2 cellular contexts compared by ENCODE assay signal in the genomic region with DNA sequence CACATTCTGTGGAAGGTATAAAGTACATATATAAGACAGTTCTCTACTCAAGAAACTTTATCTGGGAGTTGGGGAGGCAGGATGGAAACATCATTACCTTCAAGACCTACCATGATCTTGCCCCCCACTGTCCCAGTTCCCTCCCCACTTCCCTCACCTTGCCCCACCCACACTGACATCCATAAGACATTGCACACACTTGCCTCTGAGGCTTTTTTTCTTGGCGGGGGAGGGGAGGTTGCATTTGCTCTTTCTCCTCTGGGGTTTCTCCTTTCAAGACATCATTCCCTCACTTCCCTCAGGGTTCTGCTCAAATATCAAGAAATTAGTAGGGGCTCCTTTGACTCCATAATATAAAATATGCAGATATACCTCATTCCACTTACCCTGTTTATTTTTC.
A peak's percentile ranks its signal among the peaks of the same experiment; 100 is the strongest.
TF ChIP-seq lines count a peak whose summit lies in the region.

No MANE protein-coding gene starts in this region.

TF ChIP-seq in HCT116, 20 proteins besides CTCF, POLR2A, EP300 and RAD21:
- TF ChIP-seq SRF (IDR thresholded peaks at IDR 0.05; ENCODE audit: low read depth) (no peak), TCF7L2 (IDR thresholded peaks at IDR 0.05; ENCODE audit: borderline replicate concordance, extremely low read depth, insufficient read depth, insufficient read length) (no peak), ZNF274 (IDR thresholded peaks at IDR 0.05; ENCODE audit: low read depth, low read length) (no peak), EZH2 (IDR thresholded peaks at IDR 0.05) (no peak), YY1 (IDR thresholded peaks at IDR 0.05; ENCODE audit: extremely low read depth, insufficient replicate concordance, low read depth, low read length) (no peak), EGR1 (IDR thresholded peaks at IDR 0.05; ENCODE audit: low read depth) (no peak)
- TF ChIP-seq, protein P1, sequence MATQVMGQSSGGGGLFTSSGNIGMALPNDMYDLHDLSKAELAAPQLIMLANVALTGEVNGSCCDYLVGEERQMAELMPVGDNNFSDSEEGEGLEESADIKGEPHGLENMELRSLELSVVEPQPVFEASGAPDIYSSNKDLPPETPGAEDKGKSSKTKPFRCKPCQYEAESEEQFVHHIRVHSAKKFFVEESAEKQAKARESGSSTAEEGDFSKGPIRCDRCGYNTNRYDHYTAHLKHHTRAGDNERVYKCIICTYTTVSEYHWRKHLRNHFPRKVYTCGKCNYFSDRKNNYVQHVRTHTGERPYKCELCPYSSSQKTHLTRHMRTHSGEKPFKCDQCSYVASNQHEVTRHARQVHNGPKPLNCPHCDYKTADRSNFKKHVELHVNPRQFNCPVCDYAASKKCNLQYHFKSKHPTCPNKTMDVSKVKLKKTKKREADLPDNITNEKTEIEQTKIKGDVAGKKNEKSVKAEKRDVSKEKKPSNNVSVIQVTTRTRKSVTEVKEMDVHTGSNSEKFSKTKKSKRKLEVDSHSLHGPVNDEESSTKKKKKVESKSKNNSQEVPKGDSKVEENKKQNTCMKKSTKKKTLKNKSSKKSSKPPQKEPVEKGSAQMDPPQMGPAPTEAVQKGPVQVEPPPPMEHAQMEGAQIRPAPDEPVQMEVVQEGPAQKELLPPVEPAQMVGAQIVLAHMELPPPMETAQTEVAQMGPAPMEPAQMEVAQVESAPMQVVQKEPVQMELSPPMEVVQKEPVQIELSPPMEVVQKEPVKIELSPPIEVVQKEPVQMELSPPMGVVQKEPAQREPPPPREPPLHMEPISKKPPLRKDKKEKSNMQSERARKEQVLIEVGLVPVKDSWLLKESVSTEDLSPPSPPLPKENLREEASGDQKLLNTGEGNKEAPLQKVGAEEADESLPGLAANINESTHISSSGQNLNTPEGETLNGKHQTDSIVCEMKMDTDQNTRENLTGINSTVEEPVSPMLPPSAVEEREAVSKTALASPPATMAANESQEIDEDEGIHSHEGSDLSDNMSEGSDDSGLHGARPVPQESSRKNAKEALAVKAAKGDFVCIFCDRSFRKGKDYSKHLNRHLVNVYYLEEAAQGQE (IDR thresholded peaks at IDR 0.05; ENCODE audit: low read depth) = no peak
TF ChIP-seq in HCT116: peak in this region for 0.

TF ChIP-seq in K562, 482 proteins besides CTCF, POLR2A, EP300 and RAD21:
- TF ChIP-seq, protein P2, sequence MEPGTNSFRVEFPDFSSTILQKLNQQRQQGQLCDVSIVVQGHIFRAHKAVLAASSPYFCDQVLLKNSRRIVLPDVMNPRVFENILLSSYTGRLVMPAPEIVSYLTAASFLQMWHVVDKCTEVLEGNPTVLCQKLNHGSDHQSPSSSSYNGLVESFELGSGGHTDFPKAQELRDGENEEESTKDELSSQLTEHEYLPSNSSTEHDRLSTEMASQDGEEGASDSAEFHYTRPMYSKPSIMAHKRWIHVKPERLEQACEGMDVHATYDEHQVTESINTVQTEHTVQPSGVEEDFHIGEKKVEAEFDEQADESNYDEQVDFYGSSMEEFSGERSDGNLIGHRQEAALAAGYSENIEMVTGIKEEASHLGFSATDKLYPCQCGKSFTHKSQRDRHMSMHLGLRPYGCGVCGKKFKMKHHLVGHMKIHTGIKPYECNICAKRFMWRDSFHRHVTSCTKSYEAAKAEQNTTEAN (CRISPR knock-in tag; IDR thresholded peaks at IDR 0.05) = no peak
- TF ChIP-seq ZFX (CRISPR knock-in tag; IDR thresholded peaks at IDR 0.05) (no peak), ZNF384 (IDR thresholded peaks at IDR 0.05; ENCODE audit: low read depth, low read length) (peak; percentile 72), PHTF2 (CRISPR knock-in tag; IDR thresholded peaks at IDR 0.05) (no peak), MBD2 (IDR thresholded peaks at IDR 0.05; ENCODE audit: borderline replicate concordance, low read depth) (no peak), ARID2 (IDR thresholded peaks at IDR 0.05) (0 out of 2 replicates have a peak, but pooled peaks have one; percentile 27), HMG20A (CRISPR knock-in tag; conservative IDR thresholded peaks at IDR 0.05) (no peak), KLF10 (CRISPR knock-in tag; IDR thresholded peaks at IDR 0.05) (no peak), HOXB6 (CRISPR knock-in tag; IDR thresholded peaks at IDR 0.05; ENCODE audit: borderline replicate concordance) (no peak)
- TF ChIP-seq, protein P3, sequence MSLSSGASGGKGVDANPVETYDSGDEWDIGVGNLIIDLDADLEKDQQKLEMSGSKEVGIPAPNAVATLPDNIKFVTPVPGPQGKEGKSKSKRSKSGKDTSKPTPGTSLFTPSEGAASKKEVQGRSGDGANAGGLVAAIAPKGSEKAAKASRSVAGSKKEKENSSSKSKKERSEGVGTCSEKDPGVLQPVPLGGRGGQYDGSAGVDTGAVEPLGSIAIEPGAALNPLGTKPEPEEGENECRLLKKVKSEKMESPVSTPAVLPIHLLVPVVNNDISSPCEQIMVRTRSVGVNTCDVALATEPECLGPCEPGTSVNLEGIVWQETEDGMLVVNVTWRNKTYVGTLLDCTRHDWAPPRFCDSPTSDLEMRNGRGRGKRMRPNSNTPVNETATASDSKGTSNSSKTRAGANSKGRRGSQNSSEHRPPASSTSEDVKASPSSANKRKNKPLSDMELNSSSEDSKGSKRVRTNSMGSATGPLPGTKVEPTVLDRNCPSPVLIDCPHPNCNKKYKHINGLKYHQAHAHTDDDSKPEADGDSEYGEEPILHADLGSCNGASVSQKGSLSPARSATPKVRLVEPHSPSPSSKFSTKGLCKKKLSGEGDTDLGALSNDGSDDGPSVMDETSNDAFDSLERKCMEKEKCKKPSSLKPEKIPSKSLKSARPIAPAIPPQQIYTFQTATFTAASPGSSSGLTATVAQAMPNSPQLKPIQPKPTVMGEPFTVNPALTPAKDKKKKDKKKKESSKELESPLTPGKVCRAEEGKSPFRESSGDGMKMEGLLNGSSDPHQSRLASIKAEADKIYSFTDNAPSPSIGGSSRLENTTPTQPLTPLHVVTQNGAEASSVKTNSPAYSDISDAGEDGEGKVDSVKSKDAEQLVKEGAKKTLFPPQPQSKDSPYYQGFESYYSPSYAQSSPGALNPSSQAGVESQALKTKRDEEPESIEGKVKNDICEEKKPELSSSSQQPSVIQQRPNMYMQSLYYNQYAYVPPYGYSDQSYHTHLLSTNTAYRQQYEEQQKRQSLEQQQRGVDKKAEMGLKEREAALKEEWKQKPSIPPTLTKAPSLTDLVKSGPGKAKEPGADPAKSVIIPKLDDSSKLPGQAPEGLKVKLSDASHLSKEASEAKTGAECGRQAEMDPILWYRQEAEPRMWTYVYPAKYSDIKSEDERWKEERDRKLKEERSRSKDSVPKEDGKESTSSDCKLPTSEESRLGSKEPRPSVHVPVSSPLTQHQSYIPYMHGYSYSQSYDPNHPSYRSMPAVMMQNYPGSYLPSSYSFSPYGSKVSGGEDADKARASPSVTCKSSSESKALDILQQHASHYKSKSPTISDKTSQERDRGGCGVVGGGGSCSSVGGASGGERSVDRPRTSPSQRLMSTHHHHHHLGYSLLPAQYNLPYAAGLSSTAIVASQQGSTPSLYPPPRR (CRISPR knock-in tag; IDR thresholded peaks at IDR 0.05; ENCODE audit: borderline replicate concordance) = no peak
